8 cellular contexts compared by ENCODE assay signal in the genomic region with DNA sequence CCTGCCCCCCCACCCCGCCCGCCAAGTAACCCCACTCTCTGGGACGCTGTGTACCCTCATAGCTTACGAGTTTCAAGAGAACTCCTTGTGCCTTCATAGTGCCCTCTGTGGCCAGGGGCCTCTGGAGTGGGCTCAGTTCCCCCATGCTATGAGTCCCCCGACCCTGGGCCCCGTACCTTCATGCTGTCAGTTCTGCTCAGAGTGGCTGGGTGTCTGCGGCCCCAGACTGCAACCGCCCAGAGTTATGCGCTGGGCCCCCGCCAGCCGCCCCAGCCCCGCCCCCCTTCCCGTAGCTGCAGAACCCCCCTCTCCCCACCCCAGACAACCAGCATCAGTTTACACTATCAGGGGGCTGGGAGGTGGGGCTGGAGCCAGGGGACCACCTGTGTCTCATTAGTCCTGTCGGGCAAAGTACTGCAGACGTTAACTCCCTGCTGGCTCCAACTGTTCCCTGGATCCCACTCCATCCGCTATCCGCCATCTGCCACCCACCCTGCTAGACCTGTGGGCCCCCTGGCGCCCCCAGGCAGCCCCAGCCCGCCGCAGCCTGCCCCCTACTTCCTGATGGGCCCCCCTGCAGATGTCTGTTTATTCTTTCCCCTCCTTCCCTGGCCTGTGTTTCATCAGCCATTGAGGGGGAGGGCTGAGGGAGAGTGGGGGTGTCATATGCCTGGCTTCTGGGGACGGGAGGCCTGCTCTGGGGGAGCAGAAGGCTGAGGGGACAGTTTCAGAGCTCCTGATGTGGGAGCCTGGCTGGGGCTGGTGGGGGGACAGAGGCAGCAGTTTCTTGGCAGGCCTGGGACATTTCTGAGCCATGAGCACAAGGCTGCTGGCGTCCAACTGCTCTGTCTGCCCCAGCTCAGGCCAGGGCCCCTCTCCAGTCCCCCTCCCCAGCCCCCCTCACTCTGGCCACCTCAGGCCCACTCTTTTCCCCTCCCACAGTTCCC. TPM values are rescaled to one million over a fixed set of nuclear protein-coding genes. Genes with fewer than 3 reads are reported as not detected.
DNase-seq lines count a peak whose midpoint lies in the region; ATAC-seq and TF ChIP-seq lines count a peak whose summit lies in the region.

A gene with protein sequence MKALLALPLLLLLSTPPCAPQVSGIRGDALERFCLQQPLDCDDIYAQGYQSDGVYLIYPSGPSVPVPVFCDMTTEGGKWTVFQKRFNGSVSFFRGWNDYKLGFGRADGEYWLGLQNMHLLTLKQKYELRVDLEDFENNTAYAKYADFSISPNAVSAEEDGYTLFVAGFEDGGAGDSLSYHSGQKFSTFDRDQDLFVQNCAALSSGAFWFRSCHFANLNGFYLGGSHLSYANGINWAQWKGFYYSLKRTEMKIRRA (minus strand): TSS at position 217 of the 947 bp plus-strand sequence. CDS start 35 bp downstream, at position 182.

- peak within 1 kb of the TSS; percentile 98 for H2AK9ac ChIP-seq in IMR-90 (replicated peaks; ENCODE audit: low read depth, low read length, poor library complexity)

- CTCF ChIA-PET in IMR-90 (lab: Yijun Ruan, JAX) = interaction anchor here (0.8 to 1.5 kb wide), 2 partner anchors 24 to 60 kb away, joined by 3 to 5 read pairs; no protein-coding TSS in a partner anchor

- in situ Hi-C loops in IMR-90 (cut with MboI; ENCODE audit: low sequenced_read_pairs) = no loop called here

- H3K36me3 ChIP-seq in IMR-90 (ENCODE audit: control insufficient read depth, insufficient read depth, low read length) = peaks cover 35% of the 10 kb centered on the region
- H3K36me3 ChIP-seq in hepatocyte (replicated peaks; ENCODE audit: insufficient read depth, low read depth) = no peaks in the 10 kb centered on the region

- no peak for TF ChIP-seq POLR2A in IMR-90 (IDR thresholded peaks at IDR 0.05; ENCODE audit: low read depth, low read length)

- H3K23ac ChIP-seq in IMR-90 (ENCODE audit: low read depth, low read length) = peak within 1 kb of the TSS; percentile 95

- peak within 1 kb of the TSS; percentile 94 for H4K91ac ChIP-seq in IMR-90 (ENCODE audit: insufficient read depth, low read depth, low read length)

- POLR2A ChIA-PET in IMR-90 (lab: Charles Lee; ENCODE audit: unreplicated experiment) = interaction anchor here (0.6 to 2.2 kb wide), 4 partner anchors 10 to 60 kb away, joined by 5 to 12 read pairs (median 8); partner anchors contain the start of gene MAPK7

- peaks cover 13 to 40% of the 10 kb centered on the region in 2 experiments for H3K79me1 ChIP-seq in IMR-90 (ENCODE audit: low read depth in 1 of 2, low read length in 2 of 2)

- no peaks in the 10 kb centered on the region for H3K9me2 ChIP-seq in hepatocyte (replicated peaks; ENCODE audit: insufficient read depth)

- no peaks in the 10 kb centered on the region for H3K4me1 Mint-ChIP-seq in activated T-helper 17 cell treated with anti-CD3 and anti-CD28 coated beads, Interleukin-2, amount 50 U/mL, for 72 hours

- ATAC-seq in IMR-90 (ENCODE audit: low read depth) (peak; percentile 43), GM21786 (IDR thresholded peaks at IDR 0.05; ENCODE audit: unreplicated experiment) (no peak), GM21360 (IDR thresholded peaks at IDR 0.05; ENCODE audit: unreplicated experiment) (no peak)
- no peak for ATAC-seq in activated T-helper 17 cell treated with anti-CD3 and anti-CD28 coated beads, Interleukin-2, amount 50 U/mL, for 72 hours (replicated peaks)

- H3K9me3 ChIP-seq in IMR-90 (ENCODE audit: control insufficient read depth, insufficient read depth, low read length) (no peaks in the 10 kb centered on the region), hepatocyte (ENCODE audit: low read depth) (no peaks in the 10 kb centered on the region)

- H3K9me1 ChIP-seq in IMR-90 (ENCODE audit: insufficient read depth, low read length) = peaks cover 43% of the 10 kb centered on the region

- H3K79me2 ChIP-seq in hepatocyte = peaks cover 16% of the 10 kb centered on the region

- H3K27me3 ChIP-seq in IMR-90 (ENCODE audit: control insufficient read depth, insufficient read depth, low read length) = no peaks in the 10 kb centered on the region
- H3K27me3 ChIP-seq in hepatocyte = no peaks in the 10 kb centered on the region

- peak within 1 kb of the TSS; percentile 70 for H3K56ac ChIP-seq in IMR-90 (ENCODE audit: extremely low read depth, insufficient read depth, low read length)

- WGBS in IMR-90 (ENCODE audit: extremely low coverage in 2 of 2, insufficient read length in 1 of 2), 2 experiments = 0% methylated on average over 6 of the region's 22 CpGs; no CpG with 5 or more reads in 1 of the 2 experiments
- 20% methylated on average over 5 of the region's 22 CpGs for WGBS in hepatocyte (ENCODE audit: low lambda C conversion rate, missing lambda C conversion rate)

- H4K8ac ChIP-seq in IMR-90 (ENCODE audit: low read depth in 2 of 2, low read length in 2 of 2) = peak within 1 kb of the TSS; percentile 29 to 87

- TF ChIP-seq RAD21 in IMR-90 (IDR thresholded peaks at IDR 0.05; ENCODE audit: low read length) = no peak

- H3K36me3 Mint-ChIP-seq in activated T-helper 17 cell treated with anti-CD3 and anti-CD28 coated beads, Interleukin-2, amount 50 U/mL, for 72 hours (ENCODE audit: low read depth) = peaks cover 17% of the 10 kb centered on the region

- peak within 1 kb of the TSS; percentile 86 for H2BK120ac ChIP-seq in IMR-90 (ENCODE audit: low read depth, low read length)

- H3K4me2 ChIP-seq in IMR-90 (ENCODE audit: low read depth, low read length) = peak within 1 kb of the TSS; percentile 81
- H3K4me2 ChIP-seq in hepatocyte = peak within 1 kb of the TSS; percentile 77

- peak within 1 kb of the TSS; percentile 95 for H2AK5ac ChIP-seq in IMR-90 (ENCODE audit: low read depth, low read length)

- peak within 1 kb of the TSS; percentile 96 for H3K27ac ChIP-seq in IMR-90 (ENCODE audit: insufficient read depth, low read length)
- peak within 1 kb of the TSS; percentile 90 for H3K27ac ChIP-seq in hepatocyte
- H3K27ac ChIP-seq in skin epidermis = peak within 1 kb of the TSS in 20 of 21 experiments; percentile 44 to 87 (median 72)

- H3K4me1 ChIP-seq in IMR-90 (ENCODE audit: control insufficient read depth, insufficient read depth, low read length) (peaks cover 52% of the 10 kb centered on the region), hepatocyte (ENCODE audit: insufficient read depth) (peaks cover 66% of the 10 kb centered on the region)

- H3K27me3 Mint-ChIP-seq in activated T-helper 17 cell treated with anti-CD3 and anti-CD28 coated beads, Interleukin-2, amount 50 U/mL, for 72 hours = no peaks in the 10 kb centered on the region

- H4K20me1 ChIP-seq in IMR-90 (ENCODE audit: insufficient read depth, low read length) (peaks cover 19% of the 10 kb centered on the region), hepatocyte (ENCODE audit: insufficient read depth, poor library complexity, severe bottlenecking) (no peaks in the 10 kb centered on the region)

- no peaks in the 10 kb centered on the region for H3K9me3 Mint-ChIP-seq in activated T-helper 17 cell treated with anti-CD3 and anti-CD28 coated beads, Interleukin-2, amount 50 U/mL, for 72 hours

- H3K27ac Mint-ChIP-seq in activated T-helper 17 cell treated with anti-CD3 and anti-CD28 coated beads, Interleukin-2, amount 50 U/mL, for 72 hours = peak within 1 kb of the TSS; percentile 3

- H4K5ac ChIP-seq in IMR-90 (ENCODE audit: low read depth, low read length) = peak within 1 kb of the TSS; percentile 87

- dilution Hi-C loops in IMR-90 (cut with HindIII; ENCODE audit: low sequenced_read_pairs, unreplicated experiment) = no loop called here

- peak within 1 kb of the TSS; percentile 91 for H3K4ac ChIP-seq in IMR-90 (ENCODE audit: low read depth, low read length)

- H2AFZ ChIP-seq in IMR-90 (replicated peaks; ENCODE audit: low read length, poor library complexity) = peak within 1 kb of the TSS; percentile 85
- no peak within 1 kb of the TSS for H2AFZ ChIP-seq in hepatocyte

- H2BK5ac ChIP-seq in IMR-90 (ENCODE audit: low read depth, low read length, poor library complexity, severe bottlenecking) = peak within 1 kb of the TSS; percentile 98

- intact Hi-C loops in IMR-90 (cut with micrococcal nuclease) = loop anchor here (1.0 to 2.0 kb wide), 2 partner anchors 25 to 122 kb away; partner anchors contain the start of gene B9D1

- H3K4me3 ChIP-seq in IMR-90 (ENCODE audit: insufficient read depth, low read depth, low read length) (peak within 1 kb of the TSS; percentile 57), hepatocyte (peak within 1 kb of the TSS; percentile 21), skin epidermis (peak within 1 kb of the TSS in 6 of 7 experiments; percentile 18 to 33 (median 22))

- H3K14ac ChIP-seq in IMR-90 (replicated peaks; ENCODE audit: low read depth, low read length) = peak within 1 kb of the TSS; percentile 93

- no peak within 1 kb of the TSS for H3K4me3 Mint-ChIP-seq in activated T-helper 17 cell treated with anti-CD3 and anti-CD28 coated beads, Interleukin-2, amount 50 U/mL, for 72 hours

- no peak for TF ChIP-seq CTCF in IMR-90 (conservative IDR thresholded peaks at IDR 0.05; ENCODE audit: low read depth, low read length)
- TF ChIP-seq CTCF in hepatocyte (IDR thresholded peaks at IDR 0.05; ENCODE audit: poor library complexity) = no peak

- peak within 1 kb of the TSS; percentile 92 for H3K18ac ChIP-seq in IMR-90 (ENCODE audit: low read depth, low read length)

- DNase-seq in IMR-90 (peak; percentile 90), hepatocyte (ENCODE audit: low spot score) (peak; percentile 90), OCI-M2 (lab: John Stamatoyannopoulos, UW; ENCODE audit: unreplicated experiment) (no peak)
- DNase-seq in stimulated activated CD4-positive, alpha-beta T cell treated with anti-CD3 and anti-CD28 coated beads, Interleukin-12 subunit alpha, Interleukin-12 subunit beta, amount 100 ng/mL, for 4 hours = no peak

- peak within 1 kb of the TSS; percentile 84 for H2BK20ac ChIP-seq in IMR-90 (ENCODE audit: low read depth, low read length)

- H2BK15ac ChIP-seq in IMR-90 (ENCODE audit: low read depth, low read length) = peak within 1 kb of the TSS; percentile 76; the same call in 2 of the 3 replicates

- peak within 1 kb of the TSS; percentile 89 for H3K9ac ChIP-seq in IMR-90 (ENCODE audit: low read depth, low read length)

- no TSS peak for BruUV-seq in IMR-90 (replicated peaks; lab: Mats Ljungman, UMichigan)

TF ChIP-seq in IMR-90, 13 proteins besides CTCF, POLR2A, EP300 and RAD21:
- TF ChIP-seq BHLHE40 (IDR thresholded peaks at IDR 0.05; ENCODE audit: low read depth, low read length) (no peak), MAZ (IDR thresholded peaks at IDR 0.05; ENCODE audit: borderline replicate concordance, low read depth, low read length) (peak; percentile 80; the same call in 1 of the 2 replicates), CEBPB (IDR thresholded peaks at IDR 0.05; ENCODE audit: low read depth, low read length) (0 out of 2 replicates have a peak, but pooled peaks have one; percentile 7)

RNA-seq across cellular contexts. Expression of the gene that starts here (rescaled TPM):
- total RNA-seq in IMR-90 (2012; rRNA removed) (5.0 and 7.0 TPM in 2 replicates), hepatocyte (360 and 362 TPM in 2 replicates)
- polyA plus RNA-seq in IMR-90 (2012; rRNA removed) (69.5 and 71.6 TPM in 2 replicates), hepatocyte (739 and 801 TPM in 2 replicates)
- polyA plus RNA-seq in IMR-90 (2012; cell fraction: cytosol; rRNA removed) = 64.0 and 103 TPM in 2 replicates
- 30.2 and 36.0 TPM in 2 replicates for polyA plus RNA-seq in IMR-90 (2012; cell fraction: nucleus; rRNA removed; ENCODE audit: low replicate concordance)
- total RNA-seq in activated T-helper 17 cell treated with anti-CD3 and anti-CD28 coated beads, Interleukin-2, amount 50 U/mL, for 72 hours = not detected

Comparison
In these comparisons a context has a peak if more than half of its experiments do, and no peak if none do; other contexts are left out.
1. RNA of the gene that starts here (total RNA-seq): 360 to 362 TPM in hepatocyte; 5.0 to 7.0 TPM in IMR-90 and not detected in activated T-helper 17 cell treated with anti-CD3 and anti-CD28 coated beads, Interleukin-2, amount 50 U/mL, for 72 hours; every median in the first group is over 10 times any median in the second.
2. DNase-seq: peak in IMR-90 (single experiment) and hepatocyte (single experiment); none in OCI-M2 (single experiment) and stimulated activated CD4-positive, alpha-beta T cell treated with anti-CD3 and anti-CD28 coated beads, Interleukin-12 subunit alpha, Interleukin-12 subunit beta, amount 100 ng/mL, for 4 hours (single experiment).
3. Peak in every context shown above with its lines, with median percentiles within 50 percentile points of each other: H3K27ac ChIP-seq and H3K4me3 ChIP-seq.